In genomic region chr12:117155278-117156060, GRCh38 we compare ENCODE assay signal across 8 cellular contexts. TPM values are rescaled to one million over a fixed set of nuclear protein-coding genes. Genes with fewer than 3 reads are reported as not detected.
DNase-seq lines count a peak whose midpoint lies in the region; ATAC-seq, FAIRE-seq and TF ChIP-seq lines count a peak whose summit lies in the region.

No MANE protein-coding gene starts in this region.

- ATAC-seq in A549 (peak; percentile 73 to 84), GM18867 (IDR thresholded peaks at IDR 0.05; ENCODE audit: unreplicated experiment) (peak; percentile 69), HG03520 (IDR thresholded peaks at IDR 0.05; ENCODE audit: unreplicated experiment) (peak; percentile 62), GM21447 (IDR thresholded peaks at IDR 0.05; ENCODE audit: unreplicated experiment) (no peak)
- peak; percentile 88 to 92 for ATAC-seq in activated T-cell treated with anti-CD3 and anti-CD28 coated beads, Interleukin-2, amount 50 U/mL, for 4 hours

- no peak overlapping the region for H2AFZ ChIP-seq in OCI-LY1 (ENCODE audit: low read length)

- TF ChIP-seq RAD21 in A549 (conservative IDR thresholded peaks at IDR 0.05 in 1 of 2, IDR thresholded peaks at IDR 0.05 in 1 of 2) = peak; percentile 42 to 61

- WGBS in A549 (ENCODE audit: missing lambda C conversion rate) = 76% methylated on average over 45 of the region's 47 CpGs

- no peaks in the 10 kb centered on the region for H3K27me3 ChIP-seq in OCI-LY1 (ENCODE audit: insufficient read depth, low read length)

- peaks cover 39% of the 10 kb centered on the region for H3K4me1 ChIP-seq in A549
- no peaks in the 10 kb centered on the region for H3K4me1 ChIP-seq in OCI-LY1 (ENCODE audit: insufficient read depth, low read length, severe bottlenecking)

- no peak for TF ChIP-seq EP300 in A549 (IDR thresholded peaks at IDR 0.05)

- H3K4me2 ChIP-seq in A549 (no peak overlapping the region), OCI-LY1 (ENCODE audit: low read length) (no peak overlapping the region)

- H3K79me2 ChIP-seq in OCI-LY1 (ENCODE audit: insufficient read depth, low read length) = no peaks in the 10 kb centered on the region

- H3K4me3 ChIP-seq in A549 (no peak overlapping the region), OCI-LY1 (ENCODE audit: low read depth, low read length, poor library complexity, severe bottlenecking) (no peak overlapping the region), fibroblast of villous mesenchyme (ENCODE audit: low read depth, low read length) (no peak overlapping the region)

- no peak for TF ChIP-seq POLR2A in A549 (IDR thresholded peaks at IDR 0.05; ENCODE audit: low read length)

- TF ChIP-seq CTCF in A549 (IDR thresholded peaks at IDR 0.05) (peak; percentile 83), OCI-LY1 (IDR thresholded peaks at IDR 0.05; ENCODE audit: low read length) (peak; percentile 96), fibroblast of villous mesenchyme (IDR thresholded peaks at IDR 0.05; ENCODE audit: insufficient read depth, low read depth, low read length) (peak; percentile 72)

- intact Hi-C loops in posterior vena cava (cut with DNase I) = no loop called here

- CTCF ChIA-PET in A549 (lab: Yijun Ruan, JAX) = interaction anchor here (0.6 to 3.3 kb wide), 12 partner anchors 9 to 129 kb away, joined by 3 to 20 read pairs (median 5); no protein-coding TSS in a partner anchor

- H3K9ac ChIP-seq in OCI-LY1 (ENCODE audit: low read length) = no peak overlapping the region

- DNase-seq in A549 (ENCODE audit: low read depth in 1 of 2, low spot score in 1 of 2) (peak; percentile 73 to 95), fibroblast of villous mesenchyme (ENCODE audit: low read depth) (peak; percentile 41), posterior vena cava (ENCODE audit: low spot score) (peak; percentile 82)
- peak; percentile 64 for DNase-seq in activated T-cell treated with anti-CD3 and anti-CD28 coated beads, Interleukin-2, amount 50 U/mL, for 4 hours

- H3K9me3 Mint-ChIP-seq in activated T-cell treated with anti-CD3 and anti-CD28 coated beads, Interleukin-2, amount 50 U/mL, for 4 hours = no peaks in the 10 kb centered on the region

- peaks cover 68% of the 10 kb centered on the region for H3K36me3 Mint-ChIP-seq in activated T-cell treated with anti-CD3 and anti-CD28 coated beads, Interleukin-2, amount 50 U/mL, for 4 hours (ENCODE audit: insufficient read depth)

- H3K27ac ChIP-seq in A549 = peak overlapping the region in 1 of 2 experiments; percentile 70; a peak in 3 of 6 replicates
- H3K27ac ChIP-seq in OCI-LY1 (ENCODE audit: low read depth, low read length, poor library complexity, severe bottlenecking) = no peak overlapping the region

- no peak for FAIRE-seq in A549 (lab: Jason Lieb, UNC)

- H3K9me2 ChIP-seq in OCI-LY1 (ENCODE audit: low read depth, low read length) = no peaks in the 10 kb centered on the region

- no peak overlapping the region for H3K4me3 Mint-ChIP-seq in activated T-cell treated with anti-CD3 and anti-CD28 coated beads, Interleukin-2, amount 50 U/mL, for 4 hours

- H4K20me1 ChIP-seq in OCI-LY1 (ENCODE audit: insufficient read depth, low read length) = no peaks in the 10 kb centered on the region

- H3F3A ChIP-seq in OCI-LY1 (ENCODE audit: insufficient read depth, low read length) = peaks cover 4% of the 10 kb centered on the region

- no peaks in the 10 kb centered on the region for H3K27me3 Mint-ChIP-seq in activated T-cell treated with anti-CD3 and anti-CD28 coated beads, Interleukin-2, amount 50 U/mL, for 4 hours (ENCODE audit: low read depth)

- peaks cover 95% of the 10 kb centered on the region for H3K36me3 ChIP-seq in OCI-LY1 (ENCODE audit: insufficient read depth, low read length)

- peaks cover 17% of the 10 kb centered on the region for H3K4me1 Mint-ChIP-seq in activated T-cell treated with anti-CD3 and anti-CD28 coated beads, Interleukin-2, amount 50 U/mL, for 4 hours (ENCODE audit: low read depth)

- H3K9me3 ChIP-seq in A549 (no peaks in the 10 kb centered on the region), OCI-LY1 (ENCODE audit: low read length) (no peaks in the 10 kb centered on the region)

- POLR2A ChIA-PET in A549 (lab: Yijun Ruan, JAX) = no interaction called here

TF ChIP-seq in A549, 52 proteins besides CTCF, POLR2A, EP300 and RAD21:
- no peak for TF ChIP-seq HOXB13 (CRISPR knock-in tag; IDR thresholded peaks at IDR 0.05; ENCODE audit: low read depth)
- TF ChIP-seq ESRRA (IDR thresholded peaks at IDR 0.05; ENCODE audit: borderline replicate concordance, low read length) = no peak
- TF ChIP-seq JUNB (IDR thresholded peaks at IDR 0.05) = no peak
- TF ChIP-seq, protein P1, sequence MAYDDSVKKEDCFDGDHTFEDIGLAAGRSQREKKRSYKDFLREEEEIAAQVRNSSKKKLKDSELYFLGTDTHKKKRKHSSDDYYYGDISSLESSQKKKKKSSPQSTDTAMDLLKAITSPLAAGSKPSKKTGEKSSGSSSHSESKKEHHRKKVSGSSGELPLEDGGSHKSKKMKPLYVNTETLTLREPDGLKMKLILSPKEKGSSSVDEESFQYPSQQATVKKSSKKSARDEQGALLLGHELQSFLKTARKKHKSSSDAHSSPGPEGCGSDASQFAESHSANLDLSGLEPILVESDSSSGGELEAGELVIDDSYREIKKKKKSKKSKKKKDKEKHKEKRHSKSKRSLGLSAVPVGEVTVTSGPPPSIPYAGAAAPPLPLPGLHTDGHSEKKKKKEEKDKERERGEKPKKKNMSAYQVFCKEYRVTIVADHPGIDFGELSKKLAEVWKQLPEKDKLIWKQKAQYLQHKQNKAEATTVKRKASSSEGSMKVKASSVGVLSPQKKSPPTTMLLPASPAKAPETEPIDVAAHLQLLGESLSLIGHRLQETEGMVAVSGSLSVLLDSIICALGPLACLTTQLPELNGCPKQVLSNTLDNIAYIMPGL (CRISPR knock-in tag; IDR thresholded peaks at IDR 0.05; ENCODE audit: borderline replicate concordance) = no peak
- no peak for TF ChIP-seq RARB (CRISPR knock-in tag; IDR thresholded peaks at IDR 0.05)
- TF ChIP-seq PHF8 (IDR thresholded peaks at IDR 0.05; ENCODE audit: borderline replicate concordance, low read depth) = no peak
- no peak for TF ChIP-seq HEYL (CRISPR knock-in tag; IDR thresholded peaks at IDR 0.05)
- TF ChIP-seq, protein P2, sequence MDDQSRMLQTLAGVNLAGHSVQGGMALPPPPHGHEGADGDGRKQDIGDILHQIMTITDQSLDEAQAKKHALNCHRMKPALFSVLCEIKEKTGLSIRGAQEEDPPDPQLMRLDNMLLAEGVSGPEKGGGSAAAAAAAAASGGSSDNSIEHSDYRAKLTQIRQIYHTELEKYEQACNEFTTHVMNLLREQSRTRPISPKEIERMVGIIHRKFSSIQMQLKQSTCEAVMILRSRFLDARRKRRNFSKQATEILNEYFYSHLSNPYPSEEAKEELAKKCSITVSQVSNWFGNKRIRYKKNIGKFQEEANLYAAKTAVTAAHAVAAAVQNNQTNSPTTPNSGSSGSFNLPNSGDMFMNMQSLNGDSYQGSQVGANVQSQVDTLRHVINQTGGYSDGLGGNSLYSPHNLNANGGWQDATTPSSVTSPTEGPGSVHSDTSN (IDR thresholded peaks at IDR 0.05) = peak; percentile 89
- TF ChIP-seq CEBPB (IDR thresholded peaks at IDR 0.05) = no peak
- TF ChIP-seq SMC3 (IDR thresholded peaks at IDR 0.05) = peak; percentile 81
- TF ChIP-seq ZC3H11A (IDR thresholded peaks at IDR 0.05) = no peak; the same call in 1 of the 2 replicates
- no peak for TF ChIP-seq KDM1A (IDR thresholded peaks at IDR 0.05; ENCODE audit: low read depth)
- TF ChIP-seq MAFK (IDR thresholded peaks at IDR 0.05; ENCODE audit: partially characterized antibody) = no peak

RNA-seq across cellular contexts. Expression of gene FBXO21, which starts 34.8 kb away (rescaled TPM):
- 60.3 and 62.4 TPM in 2 replicates for polyA plus RNA-seq in A549 (2011; rRNA removed)
- 88.7 and 101 TPM in 2 replicates for polyA plus RNA-seq in A549 (2012; cell fraction: cytosol; rRNA removed)
- polyA plus RNA-seq in A549 (2012; cell fraction: nucleus; rRNA removed) = 110 and 149 TPM in 2 replicates
- polyA plus RNA-seq in A549 (2017; fragmentation: RNase III; extraction: RNeasy Plus Mini Kit Qiagen cat#74134 plus additional on column Dnase treatment) = 29.8 to 33.2 TPM (median 31.2 TPM) in 3 replicates
- polyA minus RNA-seq in A549 (2011; rRNA and poly(A)+ RNA removed) = 151 and 197 TPM in 2 replicates
- 10 to 100 TPM; 33.5 to 38.0 (median 36.3) TPM for total RNA-seq in activated T-cell treated with anti-CD3 and anti-CD28 coated beads, Interleukin-2, amount 50 U/mL, for 4 hours
- 48.4 and 72.5 TPM in 2 replicates for total RNA-seq in fibroblast of villous mesenchyme
- 10 to 100 TPM; 25.8 to 28.4 TPM for total RNA-seq in posterior vena cava

RNA-seq across cellular contexts. Expression of gene TESC, which starts 56.3 kb away (rescaled TPM):
- 94.2 and 97.8 TPM in 2 replicates for polyA plus RNA-seq in A549 (2011; rRNA removed)
- polyA plus RNA-seq in A549 (2012; cell fraction: cytosol; rRNA removed) = 189 and 215 TPM in 2 replicates
- polyA plus RNA-seq in A549 (2012; cell fraction: nucleus; rRNA removed) = 123 and 143 TPM in 2 replicates
- polyA plus RNA-seq in A549 (2017; fragmentation: RNase III; extraction: RNeasy Plus Mini Kit Qiagen cat#74134 plus additional on column Dnase treatment) = 93.4 to 104 TPM (median 97.5 TPM) in 3 replicates
- polyA minus RNA-seq in A549 (2011; rRNA and poly(A)+ RNA removed) = 60.9 and 63.7 TPM in 2 replicates
- 10 to 100 TPM; 18.7 to 27.6 (median 26.6) TPM for total RNA-seq in activated T-cell treated with anti-CD3 and anti-CD28 coated beads, Interleukin-2, amount 50 U/mL, for 4 hours
- not detected in 2 replicates for total RNA-seq in fibroblast of villous mesenchyme
- total RNA-seq in posterior vena cava = 1 to 10 TPM; 3.0 to 5.8 TPM
